ENCODE assay signal across 28 cellular contexts in the genomic region with DNA sequence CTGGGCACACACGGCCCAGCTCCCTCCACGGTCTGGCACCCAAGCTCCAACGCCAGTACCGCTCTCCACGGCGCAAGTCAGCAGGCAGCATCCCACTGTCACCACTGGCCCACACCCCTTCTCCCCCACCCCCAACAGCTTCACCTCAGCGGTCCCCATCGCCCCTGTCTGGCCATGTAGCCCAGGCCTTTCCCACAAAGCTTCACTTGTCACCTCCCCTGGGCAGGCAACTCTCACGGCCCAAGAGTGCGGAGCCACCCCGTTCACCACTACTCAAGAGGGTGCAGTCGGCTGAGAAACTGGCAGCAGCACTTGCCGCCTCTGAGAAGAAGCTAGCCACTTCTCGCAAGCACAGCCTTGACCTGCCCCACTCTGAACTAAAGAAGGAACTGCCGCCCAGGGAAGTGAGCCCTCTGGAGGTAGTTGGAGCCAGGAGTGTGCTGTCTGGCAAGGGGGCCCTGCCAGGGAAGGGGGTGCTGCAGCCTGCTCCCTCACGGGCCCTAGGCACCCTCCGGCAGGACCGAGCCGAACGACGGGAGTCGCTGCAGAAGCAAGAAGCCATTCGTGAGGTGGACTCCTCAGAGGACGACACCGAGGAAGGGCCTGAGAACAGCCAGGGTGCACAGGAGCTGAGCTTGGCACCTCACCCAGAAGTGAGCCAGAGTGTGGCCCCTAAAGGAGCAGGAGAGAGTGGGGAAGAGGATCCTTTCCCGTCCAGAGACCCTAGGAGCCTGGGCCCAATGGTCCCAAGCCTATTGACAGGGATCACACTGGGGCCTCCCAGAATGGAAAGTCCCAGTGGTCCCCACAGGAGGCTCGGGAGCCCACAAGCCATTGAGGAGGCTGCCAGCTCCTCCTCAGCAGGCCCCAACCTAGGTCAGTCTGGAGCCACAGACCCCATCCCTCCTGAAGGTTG.
A peak's percentile ranks its signal among the peaks of the same experiment; 100 is the strongest.
DNase-seq lines count a peak whose midpoint lies in the region; ATAC-seq and TF ChIP-seq lines count a peak whose summit lies in the region.
"Had no signal": no experiment of that assay in that cellular context is flagged by ENCODE, and none has a peak within 500 bp of the region (broad histone marks: within the 10 kb centered on the region; RNA-seq: fewer than 3 reads in every experiment).

No MANE protein-coding gene starts in this region.

- H3K4me2 ChIP-seq in Karpas-422 (ENCODE audit: low read depth, low read length, poor library complexity, severe bottlenecking), result no peak overlapping the region

- no peaks in the 10 kb centered on the region for H3K79me2 ChIP-seq in Karpas-422 (ENCODE audit: low read length)

- POLR2A ChIA-PET in WTC11 (lab: Charles Lee), result no interaction called here

- H3K9me3 Mint-ChIP-seq in WTC11 (no peaks in the 10 kb centered on the region), Calu3 (ENCODE audit: low read depth, unreplicated experiment) (no peaks in the 10 kb centered on the region)
- H3K9me3 Mint-ChIP-seq: CD8-positive, alpha-beta memory T cell; T-helper 1 cell treated with Interleukin-12 subunit alpha and Interleukin-12 subunit beta and Interleukin-4 antibody, amounts not matched to agents 30 μg/mL and 1 μg/mL, for 36 hours had no signal

- H3K4me3 Mint-ChIP-seq in WTC11 (no peak overlapping the region), Calu3 (ENCODE audit: low read depth, unreplicated experiment) (no peak overlapping the region)
- H3K4me3 Mint-ChIP-seq: activated CD4-positive, alpha-beta T cell treated with anti-CD3 and anti-CD28 coated beads for 36 hours; CD8-positive, alpha-beta memory T cell; T-helper 1 cell treated with Interleukin-12 subunit alpha and Interleukin-12 subunit beta and Interleukin-4 antibody, amounts not matched to agents 30 μg/mL and 1 μg/mL, for 36 hours had no signal

- H3K4me1 ChIP-seq in right atrium auricular region (peaks cover 0 to 28% of the 10 kb centered on the region in 2 donors), gastrocnemius medialis (peaks cover 17 to 39% of the 10 kb centered on the region in 2 donors), breast epithelium (no peaks in the 10 kb centered on the region), Karpas-422 (ENCODE audit: low read length) (peaks cover 26% of the 10 kb centered on the region)

- no TSS peak for BruUV-seq in Calu3 (replicated peaks; lab: Mats Ljungman, UMichigan)

- ATAC-seq in Right ventricle myocardium superior (ENCODE audit: poor library complexity) (peak; percentile 40), left cardiac atrium (no peak), WTC11 (peak; percentile 44), gastrocnemius medialis (no peak)
- ATAC-seq: activated CD4-positive, alpha-beta T cell treated with anti-CD3 and anti-CD28 coated beads for 36 hours; lower lobe of right lung had no signal

- H3K27me3 Mint-ChIP-seq in WTC11 (ENCODE audit: low read depth) (no peaks in the 10 kb centered on the region), Calu3 (ENCODE audit: unreplicated experiment) (no peaks in the 10 kb centered on the region)
- H3K27me3 Mint-ChIP-seq: activated CD4-positive, alpha-beta T cell treated with anti-CD3 and anti-CD28 coated beads for 36 hours; CD8-positive, alpha-beta memory T cell had no signal

- no peaks in the 10 kb centered on the region for H3K4me1 Mint-ChIP-seq in WTC11
- no peaks in the 10 kb centered on the region for H3K4me1 Mint-ChIP-seq in Calu3 (ENCODE audit: low read depth, unreplicated experiment)
- H3K4me1 Mint-ChIP-seq: activated CD4-positive, alpha-beta T cell treated with anti-CD3 and anti-CD28 coated beads for 36 hours; CD8-positive, alpha-beta memory T cell had no signal

- H2AFZ ChIP-seq in Karpas-422 (ENCODE audit: low read length), result no peak overlapping the region

- H3K36me3 ChIP-seq in right atrium auricular region (peaks cover 39% of the 10 kb centered on the region), gastrocnemius medialis (peaks cover 0 to 61% of the 10 kb centered on the region in 2 donors), breast epithelium (no peaks in the 10 kb centered on the region), Karpas-422 (ENCODE audit: insufficient read depth, low read length) (peaks cover 9% of the 10 kb centered on the region; the same call in 1 of the 2 replicates)

- H3K9me2 ChIP-seq in Karpas-422 (replicated peaks; ENCODE audit: insufficient read depth, low read length), result no peaks in the 10 kb centered on the region

- in situ Hi-C loops in gastrocnemius medialis (cut with MboI; ENCODE audit: low sequenced_read_pairs in 4 of 4), result loop anchor here (5.0 to 10.0 kb wide), 3 partner anchors 142 to 190 kb away; a partner anchor contains a TSS

- no peak overlapping the region for H3K9ac ChIP-seq in Karpas-422 (ENCODE audit: low read length)

- TF ChIP-seq POLR2A in gastrocnemius medialis (IDR thresholded peaks at IDR 0.05) (no peak), breast epithelium (IDR thresholded peaks at IDR 0.05) (no peak)

- CTCF ChIA-PET in WTC11 (lab: Charles Lee), result interaction anchor here (0.9 to 7.2 kb wide), 9 partner anchors 9 to 212 kb away, joined by 3 to 60 read pairs (median 5); a partner anchor contains a TSS
- CTCF ChIA-PET in Calu3 (lab: Charles Lee), result interaction anchor here (1.1 kb wide), 1 partner anchor 189 kb away, joined by 8 read pairs; no protein-coding TSS in a partner anchor

- no peaks in the 10 kb centered on the region for H3K27me3 ChIP-seq in right atrium auricular region
- H3K27me3 ChIP-seq in gastrocnemius medialis, result no peaks in the 10 kb centered on the region
- H3K27me3 ChIP-seq in breast epithelium, result no peaks in the 10 kb centered on the region
- H3K27me3 ChIP-seq in Karpas-422 (ENCODE audit: low read length), result no peaks in the 10 kb centered on the region
- H3K27me3 ChIP-seq: esophagus muscularis mucosa, neutrophil, Peyer's patch had no signal

- TF ChIP-seq CTCF in WTC11 (IDR thresholded peaks at IDR 0.05) (no peak), right atrium auricular region (IDR thresholded peaks at IDR 0.05) (no peak), gastrocnemius medialis (IDR thresholded peaks at IDR 0.05 in 4 of 5, conservative IDR thresholded peaks at IDR 0.05 in 1 of 5) (no peak), breast epithelium (IDR thresholded peaks at IDR 0.05) (no peak), Calu3 (IDR thresholded peaks at IDR 0.05; ENCODE audit: unreplicated experiment) (no peak)

- H3K4me3 ChIP-seq in right atrium auricular region (no peak overlapping the region), gastrocnemius medialis (no peak overlapping the region), breast epithelium (no peak overlapping the region), Karpas-422 (ENCODE audit: low read length) (no peak overlapping the region)
- H3K4me3 ChIP-seq: esophagus muscularis mucosa, lower lobe of right lung, Peyer's patch, skin epidermis had no signal

- no peaks in the 10 kb centered on the region for H3K9me3 ChIP-seq in right atrium auricular region
- no peaks in the 10 kb centered on the region for H3K9me3 ChIP-seq in gastrocnemius medialis
- no peaks in the 10 kb centered on the region for H3K9me3 ChIP-seq in breast epithelium
- H3K9me3 ChIP-seq in Karpas-422 (ENCODE audit: low read length), result no peaks in the 10 kb centered on the region
- H3K9me3 ChIP-seq: esophagus muscularis mucosa, lower lobe of right lung, neutrophil, Peyer's patch had no signal

- peaks cover 24% of the 10 kb centered on the region for H3K36me3 Mint-ChIP-seq in WTC11
- H3K36me3 Mint-ChIP-seq in Calu3 (ENCODE audit: insufficient read depth, unreplicated experiment), result peaks cover 17% of the 10 kb centered on the region

- H3K27ac ChIP-seq in right atrium auricular region (peak overlapping the region; percentile 28 to 44), gastrocnemius medialis (peak overlapping the region; percentile 62 to 79 (median 74)), breast epithelium (no peak overlapping the region), Karpas-422 (ENCODE audit: low read length) (no peak overlapping the region)
- H3K27ac ChIP-seq: lower lobe of right lung, neutrophil, Peyer's patch, skin epidermis had no signal

- H4K20me1 ChIP-seq in Karpas-422 (ENCODE audit: insufficient read depth, low read depth, low read length), result no peaks in the 10 kb centered on the region

- intact Hi-C loops in Right ventricle myocardium superior (cut with DNase I) (no loop called here), left cardiac atrium (cut with DNase I) (loop anchor here in 1 of 2 donors (5.0 kb wide), 1 partner anchor 142 kb away; a partner anchor contains a TSS), gastrocnemius medialis (cut with DNase I; ENCODE audit: low total_unique reads) (loop anchor here (5.0 kb wide), 1 partner anchor 97 kb away; a partner anchor contains a TSS), breast epithelium (cut with DNase I; ENCODE audit: low total_unique reads) (loop anchor here (5.0 to 10.0 kb wide), 2 partner anchors 142 to 280 kb away; a partner anchor contains a TSS), Calu3 (cut with micrococcal nuclease; ENCODE audit: unreplicated experiment) (loop anchor here (5.0 kb wide), 2 partner anchors 97 to 312 kb away; a partner anchor contains a TSS)

- DNase-seq in Right ventricle myocardium superior, result peak; percentile 58
- no peak for DNase-seq in left cardiac atrium
- DNase-seq in WTC11 (ENCODE audit: low spot score), result peak; percentile 30
- DNase-seq in right atrium auricular region (ENCODE audit: low spot score), result no peak
- no peak for DNase-seq in gastrocnemius medialis
- DNase-seq in breast epithelium (ENCODE audit: low spot score in 2 of 2), result no peak
- no peak for DNase-seq in Calu3
- no peak for DNase-seq in Karpas-422
- DNase-seq: activated CD4-positive, alpha-beta T cell treated with anti-CD3 and anti-CD28 coated beads for 36 hours; activated gamma-delta T cell; activated T-cell treated with anti-CD3 and anti-CD28 coated beads, Interleukin-2, amount 50 U/mL, for 1 hour; AML-193; CD8-positive, alpha-beta memory T cell; DND-41; effector memory CD4-positive, alpha-beta T cell; foreskin melanocyte; hippocampal formation; lower lobe of right lung; MM.1S; NCI-H1436 treated with DMSO at 0.1 percent for 48 hours; NCI-H2171; NCI-H524; Peyer's patch; stimulated activated CD4-positive, alpha-beta T cell treated with anti-CD3 and anti-CD28 coated beads, Interleukin-1b, Interleukin-23, amount 100 ng/mL, for 48 hours had no signal

- H3K27ac Mint-ChIP-seq in WTC11 (peak overlapping the region; percentile 25; the same call in 1 of the 2 replicates), Calu3 (ENCODE audit: unreplicated experiment) (no peak overlapping the region)
- H3K27ac Mint-ChIP-seq: activated CD4-positive, alpha-beta T cell treated with anti-CD3 and anti-CD28 coated beads for 36 hours; T-helper 1 cell treated with Interleukin-12 subunit alpha and Interleukin-12 subunit beta and Interleukin-4 antibody, amounts not matched to agents 30 μg/mL and 1 μg/mL, for 36 hours had no signal

TF ChIP-seq in WTC11, 78 proteins besides CTCF, POLR2A, EP300 and RAD21 (continues in another document):
- TF ChIP-seq, protein P1, sequence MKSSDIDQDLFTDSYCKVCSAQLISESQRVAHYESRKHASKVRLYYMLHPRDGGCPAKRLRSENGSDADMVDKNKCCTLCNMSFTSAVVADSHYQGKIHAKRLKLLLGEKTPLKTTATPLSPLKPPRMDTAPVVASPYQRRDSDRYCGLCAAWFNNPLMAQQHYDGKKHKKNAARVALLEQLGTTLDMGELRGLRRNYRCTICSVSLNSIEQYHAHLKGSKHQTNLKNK (CRISPR knock-in tag; IDR thresholded peaks at IDR 0.05), result no peak
- TF ChIP-seq ZBTB21 (CRISPR knock-in tag; IDR thresholded peaks at IDR 0.05; ENCODE audit: borderline replicate concordance), result no peak
- TF ChIP-seq FOXK1 (CRISPR knock-in tag; IDR thresholded peaks at IDR 0.05), result no peak

Comparison
In these comparisons a context has a peak if more than half of its experiments do, and no peak if none do; other contexts are left out.
1. ATAC-seq: peak in Right ventricle myocardium superior (single experiment) and WTC11 (single experiment); none in left cardiac atrium (0 of 2) and gastrocnemius medialis (0 of 2).
2. DNase-seq: peak in Right ventricle myocardium superior (single experiment) and WTC11 (single experiment); none in left cardiac atrium (single experiment), right atrium auricular region (single experiment), gastrocnemius medialis (0 of 2), breast epithelium (0 of 2), Calu3 (single experiment) and Karpas-422 (single experiment).
3. H3K27ac ChIP-seq: peak in right atrium auricular region (2 of 2) and gastrocnemius medialis (4 of 4); none in breast epithelium (0 of 2) and Karpas-422 (single experiment).